ENCODE assay signal across 9 cellular contexts in the genomic region with DNA sequence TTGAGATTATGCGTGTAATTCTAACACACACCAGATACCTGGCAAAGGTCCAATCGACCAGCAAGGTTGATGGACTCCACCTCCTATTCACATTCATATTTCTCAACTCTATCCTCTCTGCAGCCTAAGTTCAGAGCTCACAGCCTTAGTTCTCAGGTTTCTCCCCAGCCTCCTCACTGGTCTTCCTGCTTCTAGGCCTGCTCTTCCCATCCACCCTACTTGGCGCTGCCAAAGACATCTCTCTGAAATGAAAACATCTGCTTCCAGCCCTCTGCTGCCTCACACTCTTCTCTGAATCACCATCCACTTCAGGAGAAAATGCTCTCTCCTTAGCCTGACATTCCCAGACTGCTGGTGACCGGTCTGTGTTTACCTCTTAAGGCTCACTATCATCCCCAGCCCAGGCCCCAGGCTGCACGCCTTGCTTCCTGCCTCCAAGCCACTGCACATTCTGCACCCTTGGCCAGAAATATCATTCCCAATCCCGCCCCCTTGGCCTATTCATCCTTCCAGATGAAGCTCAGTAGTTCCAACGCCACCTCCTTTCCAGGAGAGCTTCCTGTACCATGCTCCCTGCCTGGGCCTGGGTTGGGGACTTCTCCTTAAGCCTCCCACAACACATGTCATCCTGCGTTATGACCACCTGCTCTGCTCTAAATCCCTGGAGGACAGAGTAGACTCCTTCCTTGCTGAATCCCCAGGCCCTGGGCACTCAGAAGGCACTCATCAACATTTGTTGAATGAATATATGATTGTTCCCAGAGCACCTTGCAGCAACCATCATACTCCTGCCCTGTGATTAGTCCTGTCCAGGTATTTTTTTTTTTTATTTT. TPM values are rescaled to one million over a fixed set of nuclear protein-coding genes. Genes with fewer than 3 reads are reported as not detected.
DNase-seq lines count a peak whose midpoint lies in the region; ATAC-seq and TF ChIP-seq lines count a peak whose summit lies in the region.
"Had no signal": no experiment of that assay in that cellular context is flagged by ENCODE, and none has a peak within 500 bp of the region (broad histone marks: within the 10 kb centered on the region; RNA-seq: fewer than 3 reads in every experiment).

No MANE protein-coding gene starts in this region.

- CTCF ChIA-PET in PC-3 (lab: Charles Lee): no interaction called here

- no TSS peak for BruUV-seq in PC-3 (replicated peaks; lab: Mats Ljungman, UMichigan)

- H3F3A ChIP-seq in PC-3 (ENCODE audit: low read length, unreplicated experiment): no peaks in the 10 kb centered on the region

- no peaks in the 10 kb centered on the region for H3K79me2 ChIP-seq in PC-3 (ENCODE audit: low read length)

- DNase-seq in DMS 273 treated with DMSO at 0.1 percent for 48 hours (lab: John Stamatoyannopoulos, UW): peak; percentile 47
- DNase-seq in NCI-H2196 treated with DMSO at 0.1 percent for 48 hours (lab: John Stamatoyannopoulos, UW; ENCODE audit: unreplicated experiment): peak; percentile 71
- peak; percentile 64 for DNase-seq in epidermal melanocyte (ENCODE audit: insufficient read length, low spot score)
- DNase-seq in ovary: peak; percentile 54 to 63 (median 59)
- no peak for DNase-seq in GDM1 (lab: John Stamatoyannopoulos, UW)
- no peak for DNase-seq in PC-3
- no peak for DNase-seq in NCI-H774 (lab: John Stamatoyannopoulos, UW)

- no peak overlapping the region for H3K4me2 ChIP-seq in PC-3 (ENCODE audit: low read length)

- H4K20me1 ChIP-seq in PC-3 (ENCODE audit: low read length): no peaks in the 10 kb centered on the region

- no peak overlapping the region for H3K9ac ChIP-seq in PC-3 (ENCODE audit: low read length)

- no peaks in the 10 kb centered on the region for H3K27me3 ChIP-seq in ovary
- H3K27me3 ChIP-seq in PC-3 (ENCODE audit: low read length): no peaks in the 10 kb centered on the region

- POLR2A ChIA-PET in PC-3 (lab: Charles Lee; ENCODE audit: unreplicated experiment): no interaction called here

- H3K4me1 ChIP-seq in ovary (ENCODE audit: insufficient read depth): peaks cover 36% of the 10 kb centered on the region
- H3K4me1 ChIP-seq in PC-3 (ENCODE audit: insufficient read depth, low read length): peaks cover 27% of the 10 kb centered on the region

- H2AFZ ChIP-seq in PC-3 (ENCODE audit: low read length): no peak overlapping the region

- 8 to 16% (median 11%) methylated on average over 8 of the region's 8 CpGs for WGBS in ovary, 3 donors

- H3K27ac ChIP-seq in ovary: peak overlapping the region in 1 of 2 donors; percentile 58
- H3K27ac ChIP-seq in PC-3 (ENCODE audit: low read length): no peak overlapping the region

- intact Hi-C loops in ovary (cut with DNase I) (no loop called here), PC-3 (cut with micrococcal nuclease) (no loop called here)

- H3K4me3 ChIP-seq in ovary (no peak overlapping the region), PC-3 (ENCODE audit: low read length) (no peak overlapping the region)
- H3K4me3 ChIP-seq: thoracic aorta had no signal

- no peaks in the 10 kb centered on the region for H3K36me3 ChIP-seq in ovary
- H3K36me3 ChIP-seq in PC-3 (ENCODE audit: low read depth, low read length): no peaks in the 10 kb centered on the region
- H3K36me3 ChIP-seq: thoracic aorta had no signal

- ATAC-seq in PC-3 (no peak), GM18867 (IDR thresholded peaks at IDR 0.05; ENCODE audit: unreplicated experiment) (no peak)

- H3K9me3 ChIP-seq in ovary (no peaks in the 10 kb centered on the region), PC-3 (ENCODE audit: low read length) (no peaks in the 10 kb centered on the region)
- H3K9me3 ChIP-seq: thoracic aorta had no signal

- TF ChIP-seq EP300 in ovary (IDR thresholded peaks at IDR 0.05): no peak

- no peaks in the 10 kb centered on the region for H3K9me2 ChIP-seq in PC-3 (replicated peaks; ENCODE audit: low read length)

- TF ChIP-seq CTCF in ovary (IDR thresholded peaks at IDR 0.05): no peak
- no peak for TF ChIP-seq CTCF in PC-3 (conservative IDR thresholded peaks at IDR 0.05; ENCODE audit: low read depth, low read length)

- no peak for TF ChIP-seq POLR2A in ovary (IDR thresholded peaks at IDR 0.05)

RNA-seq across cellular contexts. Expression of a gene that starts 3.5 kb away (rescaled TPM):
- total RNA-seq in ovary: 10 to 100 TPM; 16.5 to 68.0 (median 30.6) TPM
- polyA plus RNA-seq in ovary: 10 to 100 TPM; 15.2 to 27.2 TPM
- 15.7 and 19.1 TPM in 2 replicates for total RNA-seq in PC-3 (2014; rRNA removed)

RNA-seq across cellular contexts. Expression of a gene that starts 51.3 kb away (rescaled TPM):
- total RNA-seq in ovary (1,000 to 10,000 TPM; 4,127 to 7,276 (median 5,342) TPM), PC-3 (2014; rRNA removed) (1,739 and 2,018 TPM in 2 replicates)
- 1,000 to 10,000 TPM; 3,268 to 7,073 TPM for polyA plus RNA-seq in ovary

Comparison
In these comparisons a context has a peak if more than half of its experiments do, and no peak if none do; other contexts are left out.
1. DNase-seq: peak in DMS 273 treated with DMSO at 0.1 percent for 48 hours (single experiment), NCI-H2196 treated with DMSO at 0.1 percent for 48 hours (single experiment), epidermal melanocyte (single experiment) and ovary (5 of 5); none in GDM1 (single experiment), PC-3 (single experiment) and NCI-H774 (single experiment).